In the genomic region with DNA sequence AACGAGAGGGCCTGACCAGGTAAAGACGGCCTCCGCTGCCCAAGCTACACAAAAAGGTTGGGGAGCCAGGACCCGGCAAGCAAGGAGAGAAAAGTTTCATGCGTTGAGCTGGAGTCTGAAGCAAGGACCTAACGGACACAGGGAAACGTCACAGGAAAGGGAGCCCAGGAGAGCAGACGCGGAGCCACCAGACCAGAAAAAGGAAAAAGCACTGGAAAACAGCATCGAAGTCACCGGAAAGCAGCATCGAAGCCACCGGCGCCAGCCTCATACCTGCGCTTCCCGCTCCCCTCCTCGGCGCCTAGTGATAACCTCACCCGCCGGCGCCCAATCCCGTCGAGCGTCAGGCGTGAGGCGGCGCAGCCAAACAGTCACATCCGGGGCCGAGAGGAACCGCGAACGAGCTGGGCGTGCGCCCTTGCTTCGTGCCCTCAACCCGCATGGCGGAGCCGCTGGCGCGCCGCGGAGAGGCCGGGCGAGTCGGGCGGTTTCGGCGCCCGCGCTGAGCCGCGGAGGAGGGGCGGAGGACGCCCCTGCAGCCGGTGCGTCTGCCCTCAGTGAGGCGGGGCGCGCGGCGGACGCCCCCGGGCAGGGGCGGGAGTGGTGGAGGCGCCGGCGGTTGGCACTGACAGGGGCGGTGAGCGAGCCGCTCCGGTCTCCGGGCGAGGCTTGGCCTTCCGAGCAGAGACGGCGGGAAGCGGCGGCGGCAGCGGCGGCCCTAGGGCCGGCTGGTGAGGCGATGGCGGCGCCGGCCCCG, we compare ENCODE assay signal across 8 cellular contexts. TPM values are rescaled to one million over a fixed set of nuclear protein-coding genes. Genes with fewer than 3 reads are reported as not detected.
DNase-seq lines count a peak whose midpoint lies in the region; ATAC-seq, FAIRE-seq and TF ChIP-seq lines count a peak whose summit lies in the region.

A gene with protein sequence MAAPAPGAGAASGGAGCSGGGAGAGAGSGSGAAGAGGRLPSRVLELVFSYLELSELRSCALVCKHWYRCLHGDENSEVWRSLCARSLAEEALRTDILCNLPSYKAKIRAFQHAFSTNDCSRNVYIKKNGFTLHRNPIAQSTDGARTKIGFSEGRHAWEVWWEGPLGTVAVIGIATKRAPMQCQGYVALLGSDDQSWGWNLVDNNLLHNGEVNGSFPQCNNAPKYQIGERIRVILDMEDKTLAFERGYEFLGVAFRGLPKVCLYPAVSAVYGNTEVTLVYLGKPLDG (plus strand): TSS at position 415 of the 757 bp plus-strand sequence. CDS start 325 bp downstream, at position 740.
WDR53 (minus strand) TSS at position 309 of the 757 bp plus-strand sequence. CDS start 7,079 bp downstream, outside the sequence.

- 1% methylated on average over 41 of the region's 87 CpGs; no CpG with 5 or more reads in 1 of the 2 experiments for WGBS in IMR-90 (ENCODE audit: extremely low coverage in 2 of 2, insufficient read length in 1 of 2), 2 experiments

- H3K9ac ChIP-seq in IMR-90 (ENCODE audit: low read depth, low read length) = peak within 1 kb of the TSS; percentile 89
- peak within 1 kb of the TSS; percentile 66 for H3K9ac ChIP-seq in endothelial cell of umbilical vein (replicated peaks; ENCODE audit: extremely low read depth, insufficient read depth, low read length)

- dilution Hi-C loops in IMR-90 (cut with HindIII; ENCODE audit: low sequenced_read_pairs, unreplicated experiment) (no loop called here), endothelial cell of umbilical vein (cut with MboI; ENCODE audit: extremely low pct_ligation_motif_present, low sequenced_read_pairs) (no loop called here)

- intact Hi-C loops in IMR-90 (cut with micrococcal nuclease) (loop anchor here (1.0 kb wide), 1 partner anchor 40 kb away; no protein-coding TSS in a partner anchor), OCI-LY7 (cut with micrococcal nuclease; ENCODE audit: unreplicated experiment) (loop anchor here (1.0 to 2.0 kb wide), 2 partner anchors 66 to 374 kb away; partner anchors contain the start of genes NCBP2 and RNF168), endothelial cell of umbilical vein (cut with micrococcal nuclease) (loop anchor here (2.0 kb wide), 2 partner anchors 40 to 374 kb away; partner anchors contain the start of gene NCBP2)

- H3K4ac ChIP-seq in IMR-90 (ENCODE audit: low read depth, low read length) = peak within 1 kb of the TSS; percentile 90

- peak within 1 kb of the TSS; percentile 16 for H2BK5ac ChIP-seq in IMR-90 (ENCODE audit: low read depth, low read length, poor library complexity, severe bottlenecking)

- peak within 1 kb of the TSS; percentile 86 for H3K56ac ChIP-seq in IMR-90 (ENCODE audit: extremely low read depth, insufficient read depth, low read length)

- no peak for TF ChIP-seq RAD21 in IMR-90 (IDR thresholded peaks at IDR 0.05; ENCODE audit: low read length)

- peak; percentile 85 for FAIRE-seq in endothelial cell of umbilical vein (lab: Jason Lieb, UNC)

- peak within 1 kb of the TSS; percentile 93 for H2AFZ ChIP-seq in IMR-90 (replicated peaks; ENCODE audit: low read length, poor library complexity)
- peak within 1 kb of the TSS; percentile 81 for H2AFZ ChIP-seq in OCI-LY7 (ENCODE audit: low read length)
- H2AFZ ChIP-seq in endothelial cell of umbilical vein (ENCODE audit: low read depth, low read length) = peak within 1 kb of the TSS; percentile 38

- H2BK120ac ChIP-seq in IMR-90 (ENCODE audit: low read depth, low read length) = peak within 1 kb of the TSS; percentile 44; the same call in 1 of the 2 replicates

- peak within 1 kb of the TSS; percentile 54 for H4K91ac ChIP-seq in IMR-90 (ENCODE audit: insufficient read depth, low read depth, low read length)

- H3K18ac ChIP-seq in IMR-90 (ENCODE audit: low read depth, low read length) = no peak within 1 kb of the TSS

- H3K4me1 ChIP-seq in IMR-90 (ENCODE audit: control insufficient read depth, insufficient read depth, low read length) (peaks cover 4% of the 10 kb centered on the region; the same call in 1 of the 2 replicates), OCI-LY7 (ENCODE audit: insufficient read depth, low read length, poor library complexity, severe bottlenecking) (peaks cover 28% of the 10 kb centered on the region), endothelial cell of umbilical vein (ENCODE audit: control insufficient read depth, extremely low read depth, insufficient read depth, low read length) (peaks cover 26% of the 10 kb centered on the region)

- H3K4me3 ChIP-seq in IMR-90 (ENCODE audit: insufficient read depth, low read depth, low read length) = peak within 1 kb of the TSS; percentile 83
- H3K4me3 ChIP-seq in OCI-LY7 (ENCODE audit: low read depth, low read length, poor library complexity, severe bottlenecking) = peak within 1 kb of the TSS; percentile 85
- H3K4me3 ChIP-seq in endothelial cell of umbilical vein (replicated peaks in 1 of 3; ENCODE audit: insufficient read depth in 1 of 3, low read depth in 1 of 3, low read length in 3 of 3) = peak within 1 kb of the TSS; percentile 24 to 95 (median 57)

- CTCF ChIA-PET in IMR-90 (lab: Yijun Ruan, JAX) (no interaction called here), OCI-LY7 (lab: Charles Lee; ENCODE audit: unreplicated experiment) (no interaction called here), endothelial cell of umbilical vein (lab: Charles Lee) (interaction anchor here (0.7 to 2.1 kb wide), 12 partner anchors 13 to 120 kb away, joined by 3 to 14 read pairs (median 4); no protein-coding TSS in a partner anchor)

- POLR2A ChIA-PET in IMR-90 (lab: Charles Lee; ENCODE audit: unreplicated experiment) = no interaction called here
- POLR2A ChIA-PET in OCI-LY7 (lab: Charles Lee) = interaction anchor here (0.6 to 1.0 kb wide), 2 partner anchors 12 to 1249 kb away, joined by 3 read pairs; no protein-coding TSS in a partner anchor
- POLR2A ChIA-PET in endothelial cell of umbilical vein (lab: Charles Lee) = interaction anchor here (0.8 kb wide), 1 partner anchor 13 kb away, joined by 3 read pairs; no protein-coding TSS in a partner anchor

- DNase-seq in DMS114 treated with DMSO at 0.1 percent for 48 hours (lab: John Stamatoyannopoulos, UW; ENCODE audit: unreplicated experiment) = peak; percentile 86
- DNase-seq in IMR-90 = peak; percentile 93
- DNase-seq in OCI-LY7 (ENCODE audit: low spot score) = peak; percentile 97
- peak; percentile 90 for DNase-seq in activated T-cell treated with anti-CD3 and anti-CD28 coated beads for 1 hour (ENCODE audit: low read depth)
- DNase-seq in endothelial cell of umbilical vein (ENCODE audit: low read depth, low spot score) = peak; percentile 97
- DNase-seq in midbrain (lab: John Stamatoyannopoulos, UW) = peak; percentile 97
- DNase-seq in stimulated activated CD8-positive, alpha-beta memory T cell treated with anti-CD3 and anti-CD28 coated beads, Interleukin-15, amount 100 ng/mL, for 48 hours (ENCODE audit: low read depth in 2 of 2) = peak; percentile 92 to 93

- peak; percentile 55; the same call in 1 of the 2 replicates for TF ChIP-seq POLR2A in IMR-90 (IDR thresholded peaks at IDR 0.05; ENCODE audit: low read depth, low read length)
- TF ChIP-seq POLR2A in endothelial cell of umbilical vein (IDR thresholded peaks at IDR 0.05; ENCODE audit: low read depth, low read length) = peak; percentile 80

- H2BK15ac ChIP-seq in IMR-90 (ENCODE audit: low read depth, low read length) = no peak within 1 kb of the TSS

- peak; percentile 96 for ATAC-seq in GM21529 (IDR thresholded peaks at IDR 0.05; ENCODE audit: unreplicated experiment)
- ATAC-seq in IMR-90 (ENCODE audit: low read depth) = peak; percentile 97

- H3K79me2 ChIP-seq in OCI-LY7 (ENCODE audit: insufficient read depth, low read depth, low read length) (peaks cover 55% of the 10 kb centered on the region), endothelial cell of umbilical vein (ENCODE audit: control insufficient read depth, insufficient read depth, low read length) (peaks cover 51% of the 10 kb centered on the region)

- H2AK9ac ChIP-seq in IMR-90 (replicated peaks; ENCODE audit: low read depth, low read length, poor library complexity) = peak within 1 kb of the TSS; percentile 60

- H3K9me2 ChIP-seq in OCI-LY7 (ENCODE audit: insufficient read depth, low read length) = no peaks in the 10 kb centered on the region

- H3K36me3 ChIP-seq in IMR-90 (ENCODE audit: control insufficient read depth, insufficient read depth, low read length) (peaks cover 2% of the 10 kb centered on the region; the same call in 1 of the 2 replicates), OCI-LY7 (ENCODE audit: insufficient read depth, low read length) (peaks cover 20% of the 10 kb centered on the region; the same call in 1 of the 2 replicates), endothelial cell of umbilical vein (ENCODE audit: control insufficient read depth in 2 of 2, extremely low read depth in 1 of 2, insufficient read depth in 2 of 2, low read length in 2 of 2) (peaks cover 0 to 3% of the 10 kb centered on the region in 2 experiments)

- H3K14ac ChIP-seq in IMR-90 (replicated peaks; ENCODE audit: low read depth, low read length) = peak within 1 kb of the TSS; percentile 96

- H4K5ac ChIP-seq in IMR-90 (ENCODE audit: low read depth, low read length) = peak within 1 kb of the TSS; percentile 87

- TF ChIP-seq CTCF in IMR-90 (conservative IDR thresholded peaks at IDR 0.05; ENCODE audit: low read depth, low read length) (no peak), OCI-LY7 (conservative IDR thresholded peaks at IDR 0.05; ENCODE audit: low read length) (no peak), endothelial cell of umbilical vein (IDR thresholded peaks at IDR 0.05; ENCODE audit: extremely low read depth in 1 of 2, insufficient read depth in 1 of 2, low read depth in 1 of 2, low read length in 2 of 2) (no peak)

- no TSS peak for BruUV-seq in IMR-90 (replicated peaks; lab: Mats Ljungman, UMichigan)
- BruUV-seq in OCI-LY7 (replicated peaks; lab: Mats Ljungman, UMichigan) = no TSS peak
- no TSS peak for BruUV-seq in endothelial cell of umbilical vein (replicated peaks; lab: Mats Ljungman, UMichigan)

- H3K27me3 ChIP-seq in IMR-90 (ENCODE audit: control insufficient read depth, insufficient read depth, low read length) = no peaks in the 10 kb centered on the region
- H3K27me3 ChIP-seq in endothelial cell of umbilical vein (ENCODE audit: control insufficient read depth in 2 of 2, insufficient read depth in 2 of 2, low read length in 2 of 2) = no peaks in the 10 kb centered on the region

- H3K23ac ChIP-seq in IMR-90 (ENCODE audit: low read depth, low read length) = peak within 1 kb of the TSS; percentile 99

- H3K9me3 ChIP-seq in IMR-90 (ENCODE audit: control insufficient read depth, insufficient read depth, low read length) (no peaks in the 10 kb centered on the region), OCI-LY7 (ENCODE audit: low read length) (no peaks in the 10 kb centered on the region), endothelial cell of umbilical vein (replicated peaks; ENCODE audit: control insufficient read depth, insufficient read depth, low read length) (no peaks in the 10 kb centered on the region)

- H3K9me1 ChIP-seq in IMR-90 (ENCODE audit: insufficient read depth, low read length) (peaks cover 3% of the 10 kb centered on the region; the same call in 1 of the 2 replicates), endothelial cell of umbilical vein (replicated peaks; ENCODE audit: control insufficient read depth, extremely low read depth, insufficient read depth, low read length) (no peaks in the 10 kb centered on the region)

- H3K27ac ChIP-seq in IMR-90 (ENCODE audit: insufficient read depth, low read length) = peak within 1 kb of the TSS; percentile 81
- peak within 1 kb of the TSS; percentile 52 for H3K27ac ChIP-seq in OCI-LY7 (ENCODE audit: low read depth, low read length, poor library complexity, severe bottlenecking)
- H3K27ac ChIP-seq in endothelial cell of umbilical vein (ENCODE audit: insufficient read depth, low read depth, low read length) = peak within 1 kb of the TSS; percentile 34

- peak within 1 kb of the TSS; percentile 97 to 99 for H4K8ac ChIP-seq in IMR-90 (ENCODE audit: low read depth in 2 of 2, low read length in 2 of 2)

- H2AK5ac ChIP-seq in IMR-90 (ENCODE audit: low read depth, low read length) = peak within 1 kb of the TSS; percentile 65

- in situ Hi-C loops in IMR-90 (cut with MboI; ENCODE audit: low sequenced_read_pairs) = no loop called here

- no peaks in the 10 kb centered on the region for H4K20me1 ChIP-seq in IMR-90 (ENCODE audit: insufficient read depth, low read length)
- peaks cover 15% of the 10 kb centered on the region; the same call in 1 of the 2 replicates for H4K20me1 ChIP-seq in OCI-LY7 (ENCODE audit: insufficient read depth, low read length)
- H4K20me1 ChIP-seq in endothelial cell of umbilical vein (replicated peaks; ENCODE audit: control insufficient read depth, extremely low read depth, insufficient read depth, low read length) = no peaks in the 10 kb centered on the region

- H3K4me2 ChIP-seq in IMR-90 (ENCODE audit: low read depth, low read length) = peak within 1 kb of the TSS; percentile 90
- peak within 1 kb of the TSS; percentile 93 for H3K4me2 ChIP-seq in OCI-LY7 (ENCODE audit: low read length)
- H3K4me2 ChIP-seq in endothelial cell of umbilical vein (ENCODE audit: insufficient read depth, low read length) = peak within 1 kb of the TSS; percentile 70

- H3K79me1 ChIP-seq in IMR-90 (ENCODE audit: low read depth in 1 of 2, low read length in 2 of 2) = peaks cover 38 to 43% of the 10 kb centered on the region in 2 experiments

- H2BK20ac ChIP-seq in IMR-90 (ENCODE audit: low read depth, low read length) = no peak within 1 kb of the TSS

RNA-seq across cellular contexts. Expression of the first gene that starts in this region (rescaled TPM):
- total RNA-seq in IMR-90 (2012; rRNA removed) (5.0 and 11.7 TPM in 2 replicates), OCI-LY7 (2022) (15.5 and 15.6 TPM in 2 replicates), endothelial cell of umbilical vein (12.4 and 13.4 TPM in 2 replicates)
- polyA plus RNA-seq in IMR-90 (2012; rRNA removed) (3.1 and 3.8 TPM in 2 replicates), endothelial cell of umbilical vein (2.0 and 3.5 TPM in 2 replicates)
- 0.70 and 0.81 TPM in 2 replicates for polyA plus RNA-seq in IMR-90 (2012; cell fraction: cytosol; rRNA removed)
- 0.33 and 0.91 TPM in 2 replicates for polyA plus RNA-seq in IMR-90 (2012; cell fraction: nucleus; rRNA removed; ENCODE audit: low replicate concordance)
- 10.6 and 12.5 TPM in 2 replicates for total RNA-seq in OCI-LY7 (2014; rRNA removed; shearing (Covaris generic))
- 4.8 and 5.3 TPM in 2 replicates for polyA plus RNA-seq in endothelial cell of umbilical vein (2011; cell fraction: cytosol; rRNA removed)
- polyA plus RNA-seq in endothelial cell of umbilical vein (2011; cell fraction: nucleus; rRNA removed) = 1.7 and 3.0 TPM in 2 replicates
- 9.8 and 15.9 TPM in 2 replicates for polyA plus RNA-seq in endothelial cell of umbilical vein (2012)
- polyA minus RNA-seq in endothelial cell of umbilical vein = 5.1 and 5.6 TPM in 2 replicates
- polyA minus RNA-seq in endothelial cell of umbilical vein (2011; cell fraction: cytosol; rRNA and poly(A)+ RNA removed) = 14.1 TPM
- polyA minus RNA-seq in endothelial cell of umbilical vein (2011; cell fraction: nucleus; rRNA and poly(A)+ RNA removed) = 1.7 and 2.6 TPM in 2 replicates

RNA-seq across cellular contexts. Expression of gene WDR53, which starts in this region (rescaled TPM):
- total RNA-seq in IMR-90 (2012; rRNA removed) (5.7 and 6.4 TPM in 2 replicates), OCI-LY7 (2022) (15.6 and 16.5 TPM in 2 replicates), endothelial cell of umbilical vein (13.0 and 15.3 TPM in 2 replicates)
- polyA plus RNA-seq in IMR-90 (2012; rRNA removed) (5.3 and 5.9 TPM in 2 replicates), endothelial cell of umbilical vein (4.8 and 5.2 TPM in 2 replicates)
- 1.1 and 3.2 TPM in 2 replicates for polyA plus RNA-seq in IMR-90 (2012; cell fraction: cytosol; rRNA removed)
- polyA plus RNA-seq in IMR-90 (2012; cell fraction: nucleus; rRNA removed; ENCODE audit: low replicate concordance) = 0.75 and 3.9 TPM in 2 replicates
- total RNA-seq in OCI-LY7 (2014; rRNA removed; shearing (Covaris generic)) = 10.8 TPM in 2 replicates
- 8.8 and 11.3 TPM in 2 replicates for polyA plus RNA-seq in endothelial cell of umbilical vein (2011; cell fraction: cytosol; rRNA removed)
- polyA plus RNA-seq in endothelial cell of umbilical vein (2011; cell fraction: nucleus; rRNA removed) = 5.5 and 6.4 TPM in 2 replicates
- 10.6 and 19.3 TPM in 2 replicates for polyA plus RNA-seq in endothelial cell of umbilical vein (2012)
- 8.2 and 9.1 TPM in 2 replicates for polyA minus RNA-seq in endothelial cell of umbilical vein
- polyA minus RNA-seq in endothelial cell of umbilical vein (2011; cell fraction: cytosol; rRNA and poly(A)+ RNA removed) = 6.0 TPM
- polyA minus RNA-seq in endothelial cell of umbilical vein (2011; cell fraction: nucleus; rRNA and poly(A)+ RNA removed) = 1.7 and 4.7 TPM in 2 replicates

Comparison
In these comparisons a context has a peak if more than half of its experiments do, and no peak if none do; other contexts are left out.
1. Peak in every context shown above with its lines: DNase-seq, ATAC-seq, H3K4me3 ChIP-seq and H3K27ac ChIP-seq.
2. H2AFZ ChIP-seq: peak in every context shown above with its lines; median percentile 93 in IMR-90; 81 in OCI-LY7; 38 in endothelial cell of umbilical vein.